ENCODE assay signal across 21 cellular contexts in the genomic region with DNA sequence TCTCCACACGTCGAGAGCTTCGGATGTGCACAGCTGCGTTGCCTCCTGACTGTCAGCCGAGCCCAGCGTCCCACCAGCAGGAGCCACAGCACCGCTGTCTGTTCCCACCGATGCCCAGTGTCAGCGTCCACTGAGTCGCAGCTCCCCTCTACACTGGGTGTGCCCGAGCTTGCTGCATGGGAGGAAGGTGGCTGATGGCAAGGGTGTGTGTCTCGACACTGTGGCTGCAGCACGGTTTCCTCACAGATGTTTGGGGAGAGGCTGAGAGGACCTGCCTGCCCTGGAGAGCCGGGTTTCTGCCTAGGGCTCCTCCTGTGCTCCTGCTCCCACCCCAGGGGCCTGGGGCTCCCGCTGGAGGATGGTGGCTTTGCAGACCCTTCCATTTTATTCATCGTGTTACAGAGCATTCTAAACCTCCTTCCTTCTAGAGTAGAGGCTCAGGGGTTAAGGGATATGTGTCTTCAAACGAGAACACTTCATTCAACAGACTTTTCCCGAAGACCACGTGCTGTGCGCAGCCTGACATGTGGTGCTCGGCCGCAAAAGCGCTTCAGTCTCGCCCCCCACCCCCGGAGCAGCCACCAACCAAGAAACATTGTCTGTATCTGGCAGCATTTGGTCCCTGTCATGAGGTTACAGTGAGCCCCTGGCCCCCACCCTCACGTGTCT.
"Had no signal": no experiment of that assay in that cellular context is flagged by ENCODE, and none has a peak within 500 bp of the region (broad histone marks: within the 10 kb centered on the region; RNA-seq: fewer than 3 reads in every experiment).

No MANE protein-coding gene starts in this region.

- H3K4me3 ChIP-seq: esophagus squamous epithelium, gastroesophageal sphincter, left ventricle myocardium inferior, lower lobe of right lung, ovary, tibial artery, upper lobe of left lung, uterus had no signal

- H3K27ac ChIP-seq: epithelial cell of prostate, esophagus squamous epithelium, gastroesophageal sphincter, left ventricle myocardium inferior, lower lobe of right lung, neutrophil, ovary, tibial artery, upper lobe of left lung, uterus had no signal

- H3K36me3 ChIP-seq: esophagus squamous epithelium, gastroesophageal sphincter, left ventricle myocardium inferior, lower lobe of right lung, neutrophil, ovary, tibial artery, upper lobe of left lung, uterus had no signal

- H3K9me3 ChIP-seq: esophagus squamous epithelium, gastroesophageal sphincter, left ventricle myocardium inferior, lower lobe of right lung, neutrophil, ovary, tibial artery, upper lobe of left lung, uterus had no signal

- H3K27me3 ChIP-seq: ovary, upper lobe of left lung, uterus had no signal

- ATAC-seq: effector memory CD8-positive, alpha-beta T cell; gastroesophageal sphincter; left cardiac atrium; lower lobe of right lung; right cardiac atrium; stimulated activated effector memory CD8-positive, alpha-beta T cell treated with anti-CD3 and anti-CD28 coated beads, Interleukin-12 subunit alpha, Interleukin-12 subunit beta, amount 100 ng/mL, for 72 hours had no signal

- H3K4me1 ChIP-seq: esophagus squamous epithelium, gastroesophageal sphincter, left ventricle myocardium inferior, lower lobe of right lung, tibial artery, upper lobe of left lung, uterus had no signal

- FAIRE-seq: colon, keratinocyte had no signal

- DNase-seq: effector memory CD8-positive, alpha-beta T cell; esophagus squamous epithelium; foreskin fibroblast; glutamatergic neuron; immature natural killer cell; left cardiac atrium; left ventricle myocardium inferior; lower lobe of right lung; ovary; stimulated activated CD4-positive, alpha-beta T cell treated with anti-CD3 and anti-CD28 coated beads, Interleukin-4, amount 100 ng/mL, for 1 hour; stimulated activated CD8-positive, alpha-beta memory T cell treated with anti-CD3 and anti-CD28 coated beads, Interleukin-4, amount 100 ng/mL, for 48 hours; upper lobe of left lung; uterus had no signal
